ENCODE assay signal across 1 cellular context in genomic region chr2:113823729-113824595, GRCh38.
TF ChIP-seq lines count a peak whose summit lies in the region.

No MANE protein-coding gene starts in this region.

TF ChIP-seq in H1, 55 proteins besides CTCF, POLR2A, EP300 and RAD21:
- TF ChIP-seq RNF2 (IDR thresholded peaks at IDR 0.05; ENCODE audit: borderline replicate concordance, low read depth, low read length, missing control alignments, poor library complexity, severe bottlenecking) (no peak), CHD2 (IDR thresholded peaks at IDR 0.05; ENCODE audit: low read length) (no peak), SAP30 (IDR thresholded peaks at IDR 0.05; ENCODE audit: insufficient read depth, insufficient replicate concordance, low read length) (no peak), FOSL1 (IDR thresholded peaks at IDR 0.05; ENCODE audit: insufficient read depth, low read depth, low read length) (no peak), SIN3A (conservative IDR thresholded peaks at IDR 0.05 in 1 of 2, IDR thresholded peaks at IDR 0.05 in 1 of 2; ENCODE audit: low read depth in 1 of 2, low read length in 2 of 2) (no peak), CEBPB (IDR thresholded peaks at IDR 0.05; ENCODE audit: low read depth, low read length) (no peak), POU5F1 (IDR thresholded peaks at IDR 0.05; ENCODE audit: low read depth, low read length) (no peak), SUZ12 (IDR thresholded peaks at IDR 0.05; ENCODE audit: low read length) (no peak), BACH1 (IDR thresholded peaks at IDR 0.05; ENCODE audit: low read length) (no peak), EZH2 (IDR thresholded peaks at IDR 0.05; ENCODE audit: low read depth, low read length, severe bottlenecking) (no peak), TAF1 (IDR thresholded peaks at IDR 0.05; ENCODE audit: low read depth, low read length) (no peak), KDM4A (IDR thresholded peaks at IDR 0.05; ENCODE audit: low read depth, low read length, severe bottlenecking) (no peak), BRCA1 (IDR thresholded peaks at IDR 0.05; ENCODE audit: low read depth, low read length) (no peak), TCF12 (IDR thresholded peaks at IDR 0.05; ENCODE audit: low read depth, low read length) (no peak), CHD1 (IDR thresholded peaks at IDR 0.05; ENCODE audit: low read depth, low read length) (no peak), JUN (IDR thresholded peaks at IDR 0.05; ENCODE audit: low read depth, low read length) (no peak), POLR2AphosphoS5 (IDR thresholded peaks at IDR 0.05; ENCODE audit: low read depth, low read length) (no peak), CBX8 (IDR thresholded peaks at IDR 0.05; ENCODE audit: borderline replicate concordance, low read depth, low read length) (no peak)
- TF ChIP-seq, protein P1, sequence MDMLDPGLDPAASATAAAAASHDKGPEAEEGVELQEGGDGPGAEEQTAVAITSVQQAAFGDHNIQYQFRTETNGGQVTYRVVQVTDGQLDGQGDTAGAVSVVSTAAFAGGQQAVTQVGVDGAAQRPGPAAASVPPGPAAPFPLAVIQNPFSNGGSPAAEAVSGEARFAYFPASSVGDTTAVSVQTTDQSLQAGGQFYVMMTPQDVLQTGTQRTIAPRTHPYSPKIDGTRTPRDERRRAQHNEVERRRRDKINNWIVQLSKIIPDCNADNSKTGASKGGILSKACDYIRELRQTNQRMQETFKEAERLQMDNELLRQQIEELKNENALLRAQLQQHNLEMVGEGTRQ (IDR thresholded peaks at IDR 0.05; ENCODE audit: low read length): no peak
- TF ChIP-seq, protein P2, sequence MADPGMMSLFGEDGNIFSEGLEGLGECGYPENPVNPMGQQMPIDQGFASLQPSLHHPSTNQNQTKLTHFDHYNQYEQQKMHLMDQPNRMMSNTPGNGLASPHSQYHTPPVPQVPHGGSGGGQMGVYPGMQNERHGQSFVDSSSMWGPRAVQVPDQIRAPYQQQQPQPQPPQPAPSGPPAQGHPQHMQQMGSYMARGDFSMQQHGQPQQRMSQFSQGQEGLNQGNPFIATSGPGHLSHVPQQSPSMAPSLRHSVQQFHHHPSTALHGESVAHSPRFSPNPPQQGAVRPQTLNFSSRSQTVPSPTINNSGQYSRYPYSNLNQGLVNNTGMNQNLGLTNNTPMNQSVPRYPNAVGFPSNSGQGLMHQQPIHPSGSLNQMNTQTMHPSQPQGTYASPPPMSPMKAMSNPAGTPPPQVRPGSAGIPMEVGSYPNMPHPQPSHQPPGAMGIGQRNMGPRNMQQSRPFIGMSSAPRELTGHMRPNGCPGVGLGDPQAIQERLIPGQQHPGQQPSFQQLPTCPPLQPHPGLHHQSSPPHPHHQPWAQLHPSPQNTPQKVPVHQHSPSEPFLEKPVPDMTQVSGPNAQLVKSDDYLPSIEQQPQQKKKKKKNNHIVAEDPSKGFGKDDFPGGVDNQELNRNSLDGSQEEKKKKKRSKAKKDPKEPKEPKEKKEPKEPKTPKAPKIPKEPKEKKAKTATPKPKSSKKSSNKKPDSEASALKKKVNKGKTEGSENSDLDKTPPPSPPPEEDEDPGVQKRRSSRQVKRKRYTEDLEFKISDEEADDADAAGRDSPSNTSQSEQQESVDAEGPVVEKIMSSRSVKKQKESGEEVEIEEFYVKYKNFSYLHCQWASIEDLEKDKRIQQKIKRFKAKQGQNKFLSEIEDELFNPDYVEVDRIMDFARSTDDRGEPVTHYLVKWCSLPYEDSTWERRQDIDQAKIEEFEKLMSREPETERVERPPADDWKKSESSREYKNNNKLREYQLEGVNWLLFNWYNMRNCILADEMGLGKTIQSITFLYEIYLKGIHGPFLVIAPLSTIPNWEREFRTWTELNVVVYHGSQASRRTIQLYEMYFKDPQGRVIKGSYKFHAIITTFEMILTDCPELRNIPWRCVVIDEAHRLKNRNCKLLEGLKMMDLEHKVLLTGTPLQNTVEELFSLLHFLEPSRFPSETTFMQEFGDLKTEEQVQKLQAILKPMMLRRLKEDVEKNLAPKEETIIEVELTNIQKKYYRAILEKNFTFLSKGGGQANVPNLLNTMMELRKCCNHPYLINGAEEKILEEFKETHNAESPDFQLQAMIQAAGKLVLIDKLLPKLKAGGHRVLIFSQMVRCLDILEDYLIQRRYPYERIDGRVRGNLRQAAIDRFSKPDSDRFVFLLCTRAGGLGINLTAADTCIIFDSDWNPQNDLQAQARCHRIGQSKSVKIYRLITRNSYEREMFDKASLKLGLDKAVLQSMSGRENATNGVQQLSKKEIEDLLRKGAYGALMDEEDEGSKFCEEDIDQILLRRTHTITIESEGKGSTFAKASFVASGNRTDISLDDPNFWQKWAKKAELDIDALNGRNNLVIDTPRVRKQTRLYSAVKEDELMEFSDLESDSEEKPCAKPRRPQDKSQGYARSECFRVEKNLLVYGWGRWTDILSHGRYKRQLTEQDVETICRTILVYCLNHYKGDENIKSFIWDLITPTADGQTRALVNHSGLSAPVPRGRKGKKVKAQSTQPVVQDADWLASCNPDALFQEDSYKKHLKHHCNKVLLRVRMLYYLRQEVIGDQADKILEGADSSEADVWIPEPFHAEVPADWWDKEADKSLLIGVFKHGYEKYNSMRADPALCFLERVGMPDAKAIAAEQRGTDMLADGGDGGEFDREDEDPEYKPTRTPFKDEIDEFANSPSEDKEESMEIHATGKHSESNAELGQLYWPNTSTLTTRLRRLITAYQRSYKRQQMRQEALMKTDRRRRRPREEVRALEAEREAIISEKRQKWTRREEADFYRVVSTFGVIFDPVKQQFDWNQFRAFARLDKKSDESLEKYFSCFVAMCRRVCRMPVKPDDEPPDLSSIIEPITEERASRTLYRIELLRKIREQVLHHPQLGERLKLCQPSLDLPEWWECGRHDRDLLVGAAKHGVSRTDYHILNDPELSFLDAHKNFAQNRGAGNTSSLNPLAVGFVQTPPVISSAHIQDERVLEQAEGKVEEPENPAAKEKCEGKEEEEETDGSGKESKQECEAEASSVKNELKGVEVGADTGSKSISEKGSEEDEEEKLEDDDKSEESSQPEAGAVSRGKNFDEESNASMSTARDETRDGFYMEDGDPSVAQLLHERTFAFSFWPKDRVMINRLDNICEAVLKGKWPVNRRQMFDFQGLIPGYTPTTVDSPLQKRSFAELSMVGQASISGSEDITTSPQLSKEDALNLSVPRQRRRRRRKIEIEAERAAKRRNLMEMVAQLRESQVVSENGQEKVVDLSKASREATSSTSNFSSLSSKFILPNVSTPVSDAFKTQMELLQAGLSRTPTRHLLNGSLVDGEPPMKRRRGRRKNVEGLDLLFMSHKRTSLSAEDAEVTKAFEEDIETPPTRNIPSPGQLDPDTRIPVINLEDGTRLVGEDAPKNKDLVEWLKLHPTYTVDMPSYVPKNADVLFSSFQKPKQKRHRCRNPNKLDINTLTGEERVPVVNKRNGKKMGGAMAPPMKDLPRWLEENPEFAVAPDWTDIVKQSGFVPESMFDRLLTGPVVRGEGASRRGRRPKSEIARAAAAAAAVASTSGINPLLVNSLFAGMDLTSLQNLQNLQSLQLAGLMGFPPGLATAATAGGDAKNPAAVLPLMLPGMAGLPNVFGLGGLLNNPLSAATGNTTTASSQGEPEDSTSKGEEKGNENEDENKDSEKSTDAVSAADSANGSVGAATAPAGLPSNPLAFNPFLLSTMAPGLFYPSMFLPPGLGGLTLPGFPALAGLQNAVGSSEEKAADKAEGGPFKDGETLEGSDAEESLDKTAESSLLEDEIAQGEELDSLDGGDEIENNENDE (IDR thresholded peaks at IDR 0.05; ENCODE audit: insufficient replicate concordance, low read length): no peak
TF ChIP-seq in H1: peak in this region for 0.
